In the genomic region with DNA sequence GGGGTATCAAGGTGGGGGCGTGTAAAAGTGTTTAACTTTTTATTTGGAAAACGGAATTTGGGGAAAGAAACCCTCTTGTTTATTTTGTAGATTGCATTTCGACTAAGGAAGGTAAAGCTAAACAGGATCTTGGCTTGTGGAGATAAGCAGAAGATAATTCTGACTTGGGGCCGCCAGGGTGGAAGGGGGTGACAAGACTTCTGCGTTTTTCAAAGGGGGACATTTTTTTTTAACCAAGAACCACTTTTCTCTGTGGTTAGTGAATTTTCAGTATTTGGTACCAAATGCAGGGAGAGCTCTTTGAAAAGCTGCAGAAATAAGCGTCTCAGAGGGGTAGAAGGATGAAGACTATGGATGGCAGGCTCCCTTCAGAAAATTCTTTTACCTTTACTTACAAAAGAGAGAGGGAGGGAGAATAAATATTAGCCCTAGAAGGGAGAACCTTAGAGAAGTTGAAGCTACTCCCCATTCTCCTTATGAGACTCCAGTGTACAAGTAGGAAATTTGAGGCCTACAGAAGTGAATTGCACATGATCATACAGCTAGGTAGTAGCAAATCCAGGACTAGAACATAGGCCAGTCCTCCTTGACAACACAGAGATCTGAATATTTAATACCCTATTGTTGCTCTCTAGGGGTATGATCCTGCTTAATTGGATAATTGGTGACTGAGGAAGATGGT, we compare ENCODE assay signal across 8 cellular contexts. TPM values are rescaled to one million over a fixed set of nuclear protein-coding genes. Genes with fewer than 3 reads are reported as not detected.
A peak's percentile ranks its signal among the peaks of the same experiment; 100 is the strongest.
DNase-seq lines count a peak whose midpoint lies in the region; ATAC-seq, FAIRE-seq and TF ChIP-seq lines count a peak whose summit lies in the region.

No MANE protein-coding gene starts in this region.

- peak overlapping the region; percentile 93 for H3K27ac Mint-ChIP-seq in activated naive CD4-positive, alpha-beta T cell treated with anti-CD3 and anti-CD28 coated beads, Interleukin-2, amount 50 U/mL, for 24 hours
- H3K27ac Mint-ChIP-seq in astrocyte (ENCODE audit: unreplicated experiment) = peak overlapping the region; percentile 99

- H3K4me1 Mint-ChIP-seq in activated naive CD4-positive, alpha-beta T cell treated with anti-CD3 and anti-CD28 coated beads, Interleukin-2, amount 50 U/mL, for 24 hours = peaks cover 32% of the 10 kb centered on the region
- peaks cover 8% of the 10 kb centered on the region for H3K4me1 Mint-ChIP-seq in astrocyte (ENCODE audit: low read depth, unreplicated experiment)

- H3K4me3 ChIP-seq in astrocyte (ENCODE audit: insufficient read depth, low read depth, low read length) (peak overlapping the region; percentile 85), lower lobe of right lung (peak overlapping the region; percentile 98), uterus (peak overlapping the region; percentile 56 to 71)

- TF ChIP-seq POLR2A in uterus (IDR thresholded peaks at IDR 0.05) = no peak

- ATAC-seq in lower lobe of right lung (no peak), HG03439 (IDR thresholded peaks at IDR 0.05; ENCODE audit: unreplicated experiment) (no peak)

- H3K9me3 ChIP-seq in astrocyte (ENCODE audit: insufficient read depth, low read depth, low read length) (no peaks in the 10 kb centered on the region), lower lobe of right lung (no peaks in the 10 kb centered on the region), uterus (no peaks in the 10 kb centered on the region)

- no peak for DNase-seq in activated naive CD4-positive, alpha-beta T cell treated with anti-CD3 and anti-CD28 coated beads, Interleukin-2, amount 50 U/mL, for 16 hours
- DNase-seq in astrocyte (ENCODE audit: low read depth) (no peak), lower lobe of right lung (no peak), uterus (no peak), NCI-H2081 (lab: John Stamatoyannopoulos, UW) (no peak), NCI-H128 (lab: John Stamatoyannopoulos, UW; ENCODE audit: unreplicated experiment) (no peak)

- peak overlapping the region; percentile 95 for H3K4me2 ChIP-seq in astrocyte (ENCODE audit: low read length)

- H3K27me3 ChIP-seq in astrocyte (ENCODE audit: insufficient read depth, low read length) = no peaks in the 10 kb centered on the region
- no peaks in the 10 kb centered on the region for H3K27me3 ChIP-seq in lower lobe of right lung (ENCODE audit: low read depth)
- H3K27me3 ChIP-seq in uterus = no peaks in the 10 kb centered on the region

- H3K9ac ChIP-seq in astrocyte (ENCODE audit: low read length) = peak overlapping the region; percentile 95

- intact Hi-C loops in lower lobe of right lung (cut with DNase I) = no loop called here
- intact Hi-C loops in uterus (cut with DNase I; ENCODE audit: low total_unique reads) = no loop called here

- H3K9me3 Mint-ChIP-seq in activated naive CD4-positive, alpha-beta T cell treated with anti-CD3 and anti-CD28 coated beads, Interleukin-2, amount 50 U/mL, for 24 hours = no peaks in the 10 kb centered on the region
- peaks cover 3% of the 10 kb centered on the region for H3K9me3 Mint-ChIP-seq in astrocyte (ENCODE audit: unreplicated experiment)

- no peak for TF ChIP-seq CTCF in astrocyte (IDR thresholded peaks at IDR 0.05; ENCODE audit: insufficient read depth, low read depth, low read length)
- no peak for TF ChIP-seq CTCF in lower lobe of right lung (IDR thresholded peaks at IDR 0.05)
- no peak for TF ChIP-seq CTCF in uterus (IDR thresholded peaks at IDR 0.05)

- FAIRE-seq in astrocyte (lab: Jason Lieb, UNC) = no peak

- H3K4me1 ChIP-seq in astrocyte (ENCODE audit: insufficient read depth, low read length) (peaks cover 6% of the 10 kb centered on the region), lower lobe of right lung (peaks cover 17% of the 10 kb centered on the region), uterus (no peaks in the 10 kb centered on the region)

- H4K20me1 ChIP-seq in astrocyte (ENCODE audit: insufficient read depth, low read length) = no peaks in the 10 kb centered on the region

- H2AFZ ChIP-seq in astrocyte (ENCODE audit: low read depth, low read length) = peak overlapping the region; percentile 97

- H3K27ac ChIP-seq in astrocyte (ENCODE audit: low read depth, low read length) = peak overlapping the region; percentile 82
- peak overlapping the region; percentile 86 for H3K27ac ChIP-seq in lower lobe of right lung
- peak overlapping the region; percentile 69 to 74 for H3K27ac ChIP-seq in uterus

- no peaks in the 10 kb centered on the region for H3K27me3 Mint-ChIP-seq in activated naive CD4-positive, alpha-beta T cell treated with anti-CD3 and anti-CD28 coated beads, Interleukin-2, amount 50 U/mL, for 24 hours
- no peaks in the 10 kb centered on the region for H3K27me3 Mint-ChIP-seq in astrocyte (ENCODE audit: low read depth, unreplicated experiment)

- H3K36me3 Mint-ChIP-seq in activated naive CD4-positive, alpha-beta T cell treated with anti-CD3 and anti-CD28 coated beads, Interleukin-2, amount 50 U/mL, for 24 hours = peaks cover 12% of the 10 kb centered on the region
- peaks cover 5% of the 10 kb centered on the region for H3K36me3 Mint-ChIP-seq in astrocyte (ENCODE audit: low read depth, unreplicated experiment)

- H3K36me3 ChIP-seq in astrocyte (ENCODE audit: insufficient read depth, low read length) (peaks cover 24% of the 10 kb centered on the region), lower lobe of right lung (peaks cover 23% of the 10 kb centered on the region), uterus (no peaks in the 10 kb centered on the region)

- H3K79me2 ChIP-seq in astrocyte (ENCODE audit: insufficient read depth, low read length) = peaks cover 28% of the 10 kb centered on the region

- H3K4me3 Mint-ChIP-seq in activated naive CD4-positive, alpha-beta T cell treated with anti-CD3 and anti-CD28 coated beads, Interleukin-2, amount 50 U/mL, for 24 hours = peak overlapping the region; percentile 99
- peak overlapping the region; percentile 95 for H3K4me3 Mint-ChIP-seq in astrocyte (ENCODE audit: unreplicated experiment)

RNA-seq across cellular contexts. Expression of gene MRPL52, which starts 0.8 kb away (rescaled TPM):
- total RNA-seq in astrocyte = 169 and 182 TPM in 2 replicates
- total RNA-seq in lower lobe of right lung = 65.2 TPM
- total RNA-seq in uterus = 100 to 1,000 TPM in 1 of 4 donors, 10 to 100 TPM in 3; 14.3 to 255 (median 35.3) TPM

RNA-seq across cellular contexts. Expression of gene MMP14, which starts 5.9 kb away (rescaled TPM):
- 911 and 1,063 TPM in 2 replicates for total RNA-seq in astrocyte
- total RNA-seq in lower lobe of right lung = 124 TPM
- 100 to 1,000 TPM in 3 of 4 donors, 10 to 100 TPM in 1; 66.6 to 233 (median 172) TPM for total RNA-seq in uterus

RNA-seq across cellular contexts. Expression of gene SLC7A7, which starts 15.2 kb away (rescaled TPM):
- total RNA-seq in astrocyte = 13.3 and 14.3 TPM in 2 replicates
- total RNA-seq in lower lobe of right lung = 157 TPM
- total RNA-seq in uterus = 10 to 100 TPM in 1 of 4 donors, 1 to 10 TPM in 3; 2.8 to 15.6 (median 6.8) TPM

RNA-seq across cellular contexts. Expression of gene LRP10, which starts 41.1 kb away (rescaled TPM):
- total RNA-seq in astrocyte (142 and 157 TPM in 2 replicates), lower lobe of right lung (134 TPM), uterus (100 to 1,000 TPM in 1 of 4 donors, 10 to 100 TPM in 3; 27.4 to 140 (median 37.5) TPM)

RNA-seq across cellular contexts. Expression of gene REM2, which starts 52.6 kb away (rescaled TPM):
- total RNA-seq in astrocyte (0.48 and 0.79 TPM in 2 replicates), lower lobe of right lung (0.83 TPM), uterus (1 to 10 TPM in 1 of 4 donors, under 1 TPM in 1, not detected in 2; 0.83 to 1.6 TPM)
